ENCODE assay signal across 8 cellular contexts in the genomic region with DNA sequence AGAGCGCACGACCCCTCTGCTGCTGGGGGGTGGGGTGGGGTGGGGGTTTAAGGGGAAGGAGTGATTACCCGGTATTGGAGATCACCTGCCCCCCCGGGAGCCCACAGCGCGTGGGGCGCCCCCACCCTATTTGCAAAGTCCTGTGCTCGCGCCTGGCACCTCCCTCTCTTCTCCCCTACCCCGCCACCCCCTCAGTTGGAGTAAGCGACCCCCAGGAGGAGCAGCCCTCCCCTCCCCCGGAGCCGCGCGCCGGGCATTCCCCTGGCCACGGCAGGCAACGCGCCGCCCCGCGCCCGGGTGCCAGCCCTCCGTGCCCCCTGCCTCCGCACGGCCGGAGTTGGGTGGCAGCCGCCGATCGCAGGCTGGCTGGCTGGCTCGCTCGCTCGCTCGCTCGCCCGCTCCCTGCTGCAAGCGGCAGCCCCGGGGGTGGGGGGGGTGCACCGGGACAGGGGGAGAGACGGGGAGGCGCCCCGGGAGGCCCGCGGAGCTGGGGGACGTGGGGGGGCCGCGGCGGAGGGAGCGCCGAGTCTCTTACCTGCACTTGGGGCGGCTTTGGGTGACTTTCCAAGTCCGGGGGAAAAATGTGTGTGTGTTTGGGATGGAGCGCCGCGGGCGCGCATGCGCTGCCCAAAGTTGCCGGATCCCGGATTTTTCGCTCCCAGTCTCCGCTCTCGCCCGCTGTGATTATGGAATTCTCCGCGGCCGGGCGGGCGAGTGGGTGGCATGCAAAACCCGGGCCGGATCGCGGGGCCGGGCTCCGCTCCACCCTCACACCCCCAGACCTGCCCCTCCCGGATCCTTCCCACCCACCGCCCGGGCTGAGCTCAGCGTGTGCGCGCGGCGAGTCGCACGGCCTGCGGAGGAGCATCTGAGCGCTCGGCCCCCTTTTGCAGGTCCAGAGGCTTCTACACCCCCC. TPM values are rescaled to one million over a fixed set of nuclear protein-coding genes. Genes with fewer than 3 reads are reported as not detected.
DNase-seq lines count a peak whose midpoint lies in the region; ATAC-seq and TF ChIP-seq lines count a peak whose summit lies in the region.

A gene with protein sequence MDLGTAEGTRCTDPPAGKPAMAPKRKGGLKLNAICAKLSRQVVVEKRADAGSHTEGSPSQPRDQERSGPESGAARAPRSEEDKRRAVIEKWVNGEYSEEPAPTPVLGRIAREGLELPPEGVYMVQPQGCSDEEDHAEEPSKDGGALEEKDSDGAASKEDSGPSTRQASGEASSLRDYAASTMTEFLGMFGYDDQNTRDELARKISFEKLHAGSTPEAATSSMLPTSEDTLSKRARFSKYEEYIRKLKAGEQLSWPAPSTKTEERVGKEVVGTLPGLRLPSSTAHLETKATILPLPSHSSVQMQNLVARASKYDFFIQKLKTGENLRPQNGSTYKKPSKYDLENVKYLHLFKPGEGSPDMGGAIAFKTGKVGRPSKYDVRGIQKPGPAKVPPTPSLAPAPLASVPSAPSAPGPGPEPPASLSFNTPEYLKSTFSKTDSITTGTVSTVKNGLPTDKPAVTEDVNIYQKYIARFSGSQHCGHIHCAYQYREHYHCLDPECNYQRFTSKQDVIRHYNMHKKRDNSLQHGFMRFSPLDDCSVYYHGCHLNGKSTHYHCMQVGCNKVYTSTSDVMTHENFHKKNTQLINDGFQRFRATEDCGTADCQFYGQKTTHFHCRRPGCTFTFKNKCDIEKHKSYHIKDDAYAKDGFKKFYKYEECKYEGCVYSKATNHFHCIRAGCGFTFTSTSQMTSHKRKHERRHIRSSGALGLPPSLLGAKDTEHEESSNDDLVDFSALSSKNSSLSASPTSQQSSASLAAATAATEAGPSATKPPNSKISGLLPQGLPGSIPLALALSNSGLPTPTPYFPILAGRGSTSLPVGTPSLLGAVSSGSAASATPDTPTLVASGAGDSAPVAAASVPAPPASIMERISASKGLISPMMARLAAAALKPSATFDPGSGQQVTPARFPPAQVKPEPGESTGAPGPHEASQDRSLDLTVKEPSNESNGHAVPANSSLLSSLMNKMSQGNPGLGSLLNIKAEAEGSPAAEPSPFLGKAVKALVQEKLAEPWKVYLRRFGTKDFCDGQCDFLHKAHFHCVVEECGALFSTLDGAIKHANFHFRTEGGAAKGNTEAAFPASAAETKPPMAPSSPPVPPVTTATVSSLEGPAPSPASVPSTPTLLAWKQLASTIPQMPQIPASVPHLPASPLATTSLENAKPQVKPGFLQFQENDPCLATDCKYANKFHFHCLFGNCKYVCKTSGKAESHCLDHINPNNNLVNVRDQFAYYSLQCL (N-terminal part only) (minus strand): TSS at position 618 of the 916 bp plus-strand sequence. CDS start 102,757 bp downstream, outside the sequence.

- DNase-seq in ELR (ENCODE audit: low read depth), result peak; percentile 86
- DNase-seq in NCI-H146 treated with DMSO at 0.1 percent for 48 hours (lab: John Stamatoyannopoulos, UW; ENCODE audit: unreplicated experiment), result peak; percentile 9
- DNase-seq in UCSD-AML1 (lab: John Stamatoyannopoulos, UW; ENCODE audit: unreplicated experiment), result peak; percentile 29
- peak; percentile 86 for DNase-seq in fibroblast of villous mesenchyme (ENCODE audit: low read depth)
- no peak for DNase-seq in naive B cell
- DNase-seq in vagina (ENCODE audit: extremely low spot score in 2 of 2), result no peak

- H3K36me3 Mint-ChIP-seq in naive B cell, result no peaks in the 10 kb centered on the region

- no peaks in the 10 kb centered on the region for H3K36me3 ChIP-seq in vagina

- peaks cover 4 to 10% (median 10%) of the 10 kb centered on the region in 3 donors for H3K4me1 Mint-ChIP-seq in naive B cell

- H3K27me3 Mint-ChIP-seq in naive B cell, result peaks cover 53 to 65% (median 65%) of the 10 kb centered on the region in 3 donors

- H3K27ac Mint-ChIP-seq in naive B cell, result no peak within 1 kb of the TSS

- no peaks in the 10 kb centered on the region for H3K9me3 ChIP-seq in vagina

- H3K4me3 ChIP-seq in fibroblast of villous mesenchyme (ENCODE audit: low read depth, low read length), result peak within 1 kb of the TSS; percentile 60
- H3K4me3 ChIP-seq in vagina, result peak within 1 kb of the TSS; percentile 59 to 71

- TF ChIP-seq CTCF in fibroblast of villous mesenchyme (IDR thresholded peaks at IDR 0.05; ENCODE audit: insufficient read depth, low read depth, low read length) (no peak), vagina (IDR thresholded peaks at IDR 0.05) (peak in 1 of 3 experiments; percentile 3)

- H3K4me3 Mint-ChIP-seq in naive B cell, result peak within 1 kb of the TSS in 6 of 8 donors; percentile 34 to 73 (median 64)

- H3K27ac ChIP-seq in vagina, result peak within 1 kb of the TSS; percentile 66

- H3K4me1 ChIP-seq in vagina, result peaks cover 28% of the 10 kb centered on the region

- H3K27me3 ChIP-seq in vagina, result peaks cover 6% of the 10 kb centered on the region

- H3K9me3 Mint-ChIP-seq in naive B cell, result peaks cover 0 to 4% (median 0%) of the 10 kb centered on the region in 7 donors

- TF ChIP-seq POLR2A in vagina (IDR thresholded peaks at IDR 0.05), result peak in 1 of 2 donors; percentile 2

- intact Hi-C loops in vagina (cut with DNase I), result loop anchor here (10.0 kb wide), 1 partner anchor 111 kb away; no protein-coding TSS in a partner anchor

- ATAC-seq in naive B cell (ENCODE audit: low read depth in 2 of 2) (no peak), HG02840 (IDR thresholded peaks at IDR 0.05; ENCODE audit: low FRiP score, unreplicated experiment) (no peak), HG03025 (IDR thresholded peaks at IDR 0.05; ENCODE audit: low FRiP score, unreplicated experiment) (no peak)

RNA-seq across cellular contexts. Expression of the gene that starts here (rescaled TPM):
- under 0.01 TPM in 2 replicates for total RNA-seq in fibroblast of villous mesenchyme
- 1 to 10 TPM; 2.6 to 5.6 (median 3.8) TPM for polyA plus RNA-seq in naive B cell (ENCODE audit: low read depth in 6 of 6)
- total RNA-seq in vagina, result 30.7 TPM

Comparison
In these comparisons a context has a peak if more than half of its experiments do, and no peak if none do; other contexts are left out.
1. RNA of the gene that starts here (total RNA-seq): 30.7 TPM in vagina (single experiment); under 0.01 TPM in fibroblast of villous mesenchyme; every median in the first group is over 10 times any median in the second.
2. Peak in DNase-seq and H3K4me3 ChIP-seq in fibroblast of villous mesenchyme; RNA of the gene not detected or under 1 TPM.
3. DNase-seq: peak in ELR (single experiment), NCI-H146 treated with DMSO at 0.1 percent for 48 hours (single experiment) and UCSD-AML1 (single experiment); none in naive B cell (single experiment) and vagina (0 of 2).